ENCODE assay signal across 1 cellular context in the genomic region with DNA sequence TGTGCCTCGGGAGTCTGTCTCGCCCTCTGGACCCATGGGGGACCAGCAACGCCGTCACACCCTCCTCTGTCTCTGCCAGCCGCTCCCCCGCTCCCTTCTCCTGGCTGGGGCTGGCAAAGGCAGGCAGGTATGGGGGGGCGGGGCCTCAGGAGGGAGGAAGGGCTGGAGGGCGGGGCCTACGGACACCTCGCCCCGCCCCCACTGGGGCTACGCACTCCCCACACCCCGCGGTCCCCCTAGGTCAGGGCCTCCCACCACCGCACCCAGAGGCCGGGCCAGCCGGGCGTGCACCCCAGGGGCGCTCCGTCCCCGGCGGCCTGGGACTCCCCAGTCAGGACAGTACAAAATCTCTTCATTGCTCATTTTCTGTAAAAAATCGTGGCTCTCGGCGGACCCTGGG.
TF ChIP-seq lines count a peak whose summit lies in the region.

No MANE protein-coding gene starts in this region.

TF ChIP-seq in GM23338, 12 proteins besides CTCF, POLR2A, EP300 and RAD21 (continued from another document):
- 0 out of 2 replicates have a peak, but pooled peaks have one; percentile 16 for TF ChIP-seq CREB1 (CRISPR knock-in tag; IDR thresholded peaks at IDR 0.05; ENCODE audit: low read depth)
